Comparison of ENCODE assay signal across 8 cellular contexts in the genomic region with DNA sequence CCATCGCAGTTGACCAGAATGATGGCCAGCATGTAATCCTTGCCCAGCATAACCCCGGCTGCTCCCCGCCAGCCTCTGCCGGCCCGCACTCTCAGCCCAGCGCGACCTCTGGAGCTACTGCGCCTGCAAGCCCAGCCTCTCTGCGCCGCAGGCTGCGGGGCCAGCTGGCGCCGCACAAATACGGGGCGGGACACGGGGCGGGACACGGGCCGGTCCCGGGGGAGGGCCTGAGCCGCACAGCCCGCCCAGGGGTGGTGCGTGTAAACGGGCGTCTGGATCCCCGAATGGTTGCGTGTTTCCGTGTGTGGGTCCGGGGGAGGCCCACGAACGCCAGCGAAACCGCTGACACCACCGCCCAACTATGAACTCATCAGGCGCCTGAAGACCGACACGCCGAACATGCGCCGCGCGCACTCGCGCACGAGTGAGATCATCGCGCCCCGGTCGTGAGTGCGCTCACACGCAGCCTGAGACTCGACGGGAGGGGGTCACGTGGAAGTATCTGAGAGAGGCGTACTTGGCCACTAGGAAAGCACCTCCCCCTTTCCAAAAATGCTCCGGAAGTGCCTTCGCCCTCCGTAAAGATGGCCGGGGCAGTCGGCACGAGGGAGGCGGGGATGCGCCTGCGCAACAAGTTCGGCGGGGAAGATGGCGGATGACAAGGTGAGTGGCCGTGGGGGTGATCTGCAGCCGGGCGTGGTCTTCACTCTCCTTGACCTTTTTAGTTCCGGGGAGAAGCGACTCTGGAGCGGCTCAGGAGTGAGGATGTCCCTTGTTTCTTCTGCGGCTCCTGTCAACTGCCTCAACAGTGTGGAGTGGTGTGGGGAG. TPM values are rescaled to one million over a fixed set of nuclear protein-coding genes. Genes with fewer than 3 reads are reported as not detected.
DNase-seq lines count a peak whose midpoint lies in the region; ATAC-seq and TF ChIP-seq lines count a peak whose summit lies in the region.

A gene with protein sequence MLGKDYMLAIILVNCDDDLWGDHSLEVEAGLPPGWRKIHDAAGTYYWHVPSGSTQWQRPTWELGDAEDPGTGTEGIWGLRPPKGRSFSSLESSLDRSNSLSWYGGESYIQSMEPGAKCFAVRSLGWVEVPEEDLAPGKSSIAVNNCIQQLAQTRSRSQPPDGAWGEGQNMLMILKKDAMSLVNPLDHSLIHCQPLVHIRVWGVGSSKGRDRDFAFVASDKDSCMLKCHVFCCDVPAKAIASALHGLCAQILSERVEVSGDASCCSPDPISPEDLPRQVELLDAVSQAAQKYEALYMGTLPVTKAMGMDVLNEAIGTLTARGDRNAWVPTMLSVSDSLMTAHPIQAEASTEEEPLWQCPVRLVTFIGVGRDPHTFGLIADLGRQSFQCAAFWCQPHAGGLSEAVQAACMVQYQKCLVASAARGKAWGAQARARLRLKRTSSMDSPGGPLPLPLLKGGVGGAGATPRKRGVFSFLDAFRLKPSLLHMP (minus strand): TSS at position 403 of the 828 bp plus-strand sequence. CDS start 353 bp downstream, at position 50.
A gene with protein sequence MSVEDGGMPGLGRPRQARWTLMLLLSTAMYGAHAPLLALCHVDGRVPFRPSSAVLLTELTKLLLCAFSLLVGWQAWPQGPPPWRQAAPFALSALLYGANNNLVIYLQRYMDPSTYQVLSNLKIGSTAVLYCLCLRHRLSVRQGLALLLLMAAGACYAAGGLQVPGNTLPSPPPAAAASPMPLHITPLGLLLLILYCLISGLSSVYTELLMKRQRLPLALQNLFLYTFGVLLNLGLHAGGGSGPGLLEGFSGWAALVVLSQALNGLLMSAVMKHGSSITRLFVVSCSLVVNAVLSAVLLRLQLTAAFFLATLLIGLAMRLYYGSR (plus strand): TSS at position 633 of the 828 bp plus-strand sequence. CDS start 2,342 bp downstream, outside the sequence.

- H3K23ac ChIP-seq in trophoblast cell (ENCODE audit: low read length), result no peak within 1 kb of the TSS

- TF ChIP-seq POLR2A in transverse colon (IDR thresholded peaks at IDR 0.05), result peak; percentile 94

- peak within 1 kb of the TSS; percentile 97 for H4K12ac ChIP-seq in trophoblast cell (ENCODE audit: low read depth, low read length)

- H3K4me2 ChIP-seq in trophoblast cell (ENCODE audit: low read length), result peak within 1 kb of the TSS; percentile 85

- H2AK5ac ChIP-seq in trophoblast cell (ENCODE audit: low read length), result peak within 1 kb of the TSS; percentile 51

- in situ Hi-C loops in transverse colon (cut with MboI; ENCODE audit: low pct_ligation_motif_present in 1 of 4, low pct_unique_long_range_greater_than_20kb in 1 of 4, low sequenced_read_pairs in 3 of 4), result loop anchor here in 3 of 4 donors (10.0 to 25.0 kb wide), 3 partner anchors 70 to 140 kb away; a partner anchor contains a TSS

- peak within 1 kb of the TSS; percentile 85 for H3K18ac ChIP-seq in trophoblast cell (ENCODE audit: low read length)

- CTCF ChIA-PET in T-cell (lab: Charles Lee), result interaction anchor here in 1 of 2 donors (0.6 to 1.9 kb wide), 4 partner anchors 17 to 147 kb away, joined by 3 to 11 read pairs (median 3); a partner anchor contains a TSS

- POLR2A ChIA-PET in T-cell (lab: Charles Lee), result interaction anchor here (0.5 to 2.3 kb wide), 7 partner anchors 9 to 85 kb away, joined by 3 to 11 read pairs (median 4); a partner anchor contains a TSS

- no peaks in the 10 kb centered on the region for H3K27me3 ChIP-seq in trophoblast cell (ENCODE audit: insufficient read depth, low read length)
- H3K27me3 ChIP-seq in transverse colon, result no peaks in the 10 kb centered on the region

- peaks cover 10% of the 10 kb centered on the region for H3K79me2 ChIP-seq in trophoblast cell (ENCODE audit: control insufficient read depth, insufficient read depth, low read length, poor library complexity)

- H3K27me3 Mint-ChIP-seq in T-cell, result no peaks in the 10 kb centered on the region

- peak within 1 kb of the TSS; percentile 92 for H4K91ac ChIP-seq in trophoblast cell (ENCODE audit: low read depth, low read length)

- peak within 1 kb of the TSS; percentile 93 for H2AFZ ChIP-seq in trophoblast cell (ENCODE audit: insufficient read depth, low read length, poor library complexity)

- peak within 1 kb of the TSS; percentile 90 to 98 (median 94) for H3K4me3 Mint-ChIP-seq in T-cell

- WGBS in adipose tissue, 3 donors, result 0% methylated on average over 73 to 74 of the region's 74 CpGs
- no CpG with 5 or more reads among the region's 74 CpGs for WGBS in trophoblast cell (ENCODE audit: extremely low coverage, insufficient coverage, insufficient read length)
- 1% methylated on average over 54 of the region's 74 CpGs; no CpG with 5 or more reads in 1 of the 2 donors for WGBS in transverse colon (ENCODE audit: low coverage in 1 of 2), 2 donors

- peak within 1 kb of the TSS; percentile 74 for H2BK5ac ChIP-seq in trophoblast cell (ENCODE audit: low read depth, low read length, poor library complexity)

- peaks cover 64 to 74% (median 66%) of the 10 kb centered on the region in 3 donors for H3K4me1 Mint-ChIP-seq in T-cell

- H3K14ac ChIP-seq in trophoblast cell (ENCODE audit: low read length), result peak within 1 kb of the TSS; percentile 89

- H3K4ac ChIP-seq in trophoblast cell (ENCODE audit: low read depth, low read length), result peak within 1 kb of the TSS; percentile 67

- no peaks in the 10 kb centered on the region for H3K9me3 Mint-ChIP-seq in T-cell

- DNase-seq in GM12865 (ENCODE audit: low read depth), result peak; percentile 99
- DNase-seq in NCI-H1436 treated with DMSO at 0.1 percent for 48 hours (lab: John Stamatoyannopoulos, UW), result peak; percentile 80
- peak; percentile 90 to 99 (median 98) for DNase-seq in T-cell
- DNase-seq in cardiac septum (ENCODE audit: low spot score), result peak; percentile 98
- peak; percentile 98 to 99 for DNase-seq in trophoblast cell
- peak; percentile 97 for DNase-seq in transverse colon

- H3K4me3 ChIP-seq in GM12865 (ENCODE audit: low read depth, low read length), result peak within 1 kb of the TSS; percentile 93
- H3K4me3 ChIP-seq in trophoblast cell (ENCODE audit: low read depth, low read length), result peak within 1 kb of the TSS; percentile 88
- peak within 1 kb of the TSS; percentile 48 to 63 (median 57) for H3K4me3 ChIP-seq in transverse colon

- H3K4me1 ChIP-seq in trophoblast cell (ENCODE audit: control insufficient read depth in 1 of 2, insufficient read depth in 2 of 2, low read length in 2 of 2) (peaks cover 7 to 28% of the 10 kb centered on the region in 2 experiments), transverse colon (peaks cover 20 to 38% (median 25%) of the 10 kb centered on the region in 4 donors)

- H3K27ac ChIP-seq in adipose tissue (ENCODE audit: low read depth, low read length) (peak within 1 kb of the TSS; percentile 70), trophoblast cell (ENCODE audit: low read depth, low read length) (peak within 1 kb of the TSS; percentile 61), transverse colon (peak within 1 kb of the TSS; percentile 92 to 94 (median 93))

- peaks cover 30 to 31% of the 10 kb centered on the region in 2 experiments for H3K36me3 ChIP-seq in trophoblast cell (ENCODE audit: control insufficient read depth in 1 of 2, insufficient read depth in 2 of 2, low read length in 2 of 2)
- H3K36me3 ChIP-seq in transverse colon, result peaks cover 0 to 10% (median 0%) of the 10 kb centered on the region in 4 donors

- peak within 1 kb of the TSS; percentile 94 for H4K8ac ChIP-seq in trophoblast cell (ENCODE audit: low read depth, low read length)

- intact Hi-C loops in cardiac septum (cut with DNase I) (loop anchor here (2.0 to 5.0 kb wide), 3 partner anchors 73 to 126 kb away; a partner anchor contains a TSS), transverse colon (cut with DNase I; ENCODE audit: low total_unique reads) (loop anchor here (5.0 kb wide), 1 partner anchor 73 kb away; a partner anchor contains a TSS)

- H2BK12ac ChIP-seq in trophoblast cell (ENCODE audit: low read length), result no peak within 1 kb of the TSS

- no peaks in the 10 kb centered on the region for H3K9me3 ChIP-seq in trophoblast cell (ENCODE audit: insufficient read depth, low read depth, low read length)
- H3K9me3 ChIP-seq in transverse colon, result no peaks in the 10 kb centered on the region

- ATAC-seq in HG02798 (IDR thresholded peaks at IDR 0.05; ENCODE audit: poor library complexity, unreplicated experiment) (peak; percentile 89), T-cell (replicated peaks in 1 of 4) (peak; percentile 88 to 91 (median 90))

- H2BK120ac ChIP-seq in trophoblast cell (ENCODE audit: insufficient read depth, low read length, poor library complexity), result peak within 1 kb of the TSS; percentile 67

- peak within 1 kb of the TSS; percentile 93 for H3K9ac ChIP-seq in trophoblast cell (ENCODE audit: low read length)

- TF ChIP-seq CTCF in GM12865 (IDR thresholded peaks at IDR 0.05; ENCODE audit: insufficient read depth, low read depth, low read length, missing control alignments), result no peak
- TF ChIP-seq CTCF in transverse colon (IDR thresholded peaks at IDR 0.05), result peak in 1 of 5 experiments; percentile 7

- peaks cover 28% of the 10 kb centered on the region for H3K36me3 Mint-ChIP-seq in T-cell

- H3K27ac Mint-ChIP-seq in T-cell, result peak within 1 kb of the TSS; percentile 96 to 99

- peaks cover 11% of the 10 kb centered on the region for H3K79me1 ChIP-seq in trophoblast cell (ENCODE audit: low read length)

- peak; percentile 56 for TF ChIP-seq EP300 in transverse colon (IDR thresholded peaks at IDR 0.05; ENCODE audit: low read depth)

RNA-seq across cellular contexts. Expression of the first gene that starts in this region (rescaled TPM):
- total RNA-seq in T-cell (10 to 100 TPM; 53.9 to 70.5 (median 64.1) TPM), cardiac septum (18.4 TPM), transverse colon (10 to 100 TPM; 20.1 to 42.5 (median 37.4) TPM)
- polyA plus RNA-seq in adipose tissue, result 10 to 100 TPM; 18.5 to 24.3 (median 22.2) TPM
- 7.4 and 8.2 TPM in 2 replicates for polyA plus RNA-seq in trophoblast cell (2013)

RNA-seq across cellular contexts. Expression of the second gene that starts in this region (rescaled TPM):
- 10 to 100 TPM; 47.7 to 75.2 (median 72.4) TPM for total RNA-seq in T-cell
- 10 to 100 TPM; 31.2 to 65.9 (median 43.5) TPM for polyA plus RNA-seq in adipose tissue
- 81.8 TPM for total RNA-seq in cardiac septum
- polyA plus RNA-seq in trophoblast cell (2013), result 64.7 and 66.8 TPM in 2 replicates
- total RNA-seq in transverse colon, result 10 to 100 TPM; 39.4 to 75.5 (median 52.6) TPM

Comparison
In these comparisons a context has a peak if more than half of its experiments do, and no peak if none do; other contexts are left out.
1. Peak in every context shown above with its lines: DNase-seq, ATAC-seq, H3K4me3 ChIP-seq and H3K27ac ChIP-seq.